In the genomic region with DNA sequence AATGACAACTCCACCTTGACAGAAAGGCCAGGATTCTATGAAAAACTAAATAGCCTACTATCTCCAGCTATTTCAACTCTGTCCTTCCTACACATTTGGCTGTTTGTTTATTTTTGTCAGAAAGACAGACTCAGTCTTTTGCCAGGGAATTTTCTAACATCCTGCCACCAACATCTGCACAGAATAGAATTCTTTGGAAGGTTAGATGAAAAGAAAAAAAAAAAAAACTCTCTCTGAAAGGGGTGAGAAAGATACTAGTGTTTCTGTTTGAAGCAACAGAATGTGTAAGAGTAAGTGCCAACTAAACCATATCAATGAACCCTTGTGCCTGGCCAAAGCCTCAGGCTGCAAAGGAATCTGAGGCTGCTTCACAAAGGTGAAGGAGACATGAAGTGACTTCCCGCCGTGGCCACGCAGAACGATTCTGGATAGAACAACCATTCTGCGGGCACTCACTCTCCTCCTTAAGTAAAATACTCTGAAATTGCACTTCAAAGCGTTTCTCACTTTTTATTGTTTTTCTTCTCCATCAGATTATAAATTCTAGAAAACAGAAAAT, we compare ENCODE assay signal across 20 cellular contexts.
DNase-seq lines count a peak whose midpoint lies in the region; ATAC-seq and TF ChIP-seq lines count a peak whose summit lies in the region.
"Had no signal": no experiment of that assay in that cellular context is flagged by ENCODE, and none has a peak within 500 bp of the region (broad histone marks: within the 10 kb centered on the region; RNA-seq: fewer than 3 reads in every experiment).

No MANE protein-coding gene starts in this region.

- H3K4me3 Mint-ChIP-seq in activated CD4-positive, alpha-beta memory T cell treated with anti-CD3 and anti-CD28 coated beads, Interleukin-2, amount 10 ng/mL, durations not matched to agents 7 days and 5 days: no peak overlapping the region
- H3K4me3 Mint-ChIP-seq: HFFc6 had no signal

- H3K27ac ChIP-seq in GM23248 (no peak overlapping the region), hepatocyte (no peak overlapping the region), vagina (no peak overlapping the region)
- H3K27ac ChIP-seq: RWPE1, SJCRH30 had no signal

- H3K36me3 Mint-ChIP-seq in activated CD4-positive, alpha-beta memory T cell treated with anti-CD3 and anti-CD28 coated beads, Interleukin-2, amount 10 ng/mL, durations not matched to agents 7 days and 5 days (ENCODE audit: low read depth): no peaks in the 10 kb centered on the region

- in situ Hi-C loops in GM23248 (cut with MboI): loop anchor here (25.0 kb wide), 1 partner anchor 824 kb away; no protein-coding TSS in a partner anchor

- no peak for TF ChIP-seq CTCF in AG10803 (conservative IDR thresholded peaks at IDR 0.05; ENCODE audit: low read length)
- no peak for TF ChIP-seq CTCF in hepatocyte (IDR thresholded peaks at IDR 0.05; ENCODE audit: poor library complexity)
- TF ChIP-seq CTCF in vagina (IDR thresholded peaks at IDR 0.05): no peak

- intact Hi-C loops in vagina (cut with DNase I): no loop called here

- no peaks in the 10 kb centered on the region for H4K20me1 ChIP-seq in GM23248 (ENCODE audit: insufficient read depth)
- no peaks in the 10 kb centered on the region for H4K20me1 ChIP-seq in hepatocyte (ENCODE audit: insufficient read depth, poor library complexity, severe bottlenecking)

- H3K36me3 ChIP-seq in GM23248 (ENCODE audit: low read depth) (no peaks in the 10 kb centered on the region), hepatocyte (replicated peaks; ENCODE audit: insufficient read depth, low read depth) (no peaks in the 10 kb centered on the region), vagina (no peaks in the 10 kb centered on the region)
- H3K36me3 ChIP-seq: SJCRH30 had no signal

- H3K79me2 ChIP-seq in GM23248 (ENCODE audit: insufficient read depth) (no peaks in the 10 kb centered on the region), hepatocyte (no peaks in the 10 kb centered on the region)

- 62 to 71% methylated on average over 6 of the region's 6 CpGs for WGBS in GM23248 (ENCODE audit: low coverage in 1 of 2, low lambda C conversion rate in 2 of 2, missing lambda C conversion rate in 2 of 2), 2 experiments
- WGBS in hepatocyte (ENCODE audit: low lambda C conversion rate, missing lambda C conversion rate): 92% methylated on average over 6 of the region's 6 CpGs

- DNase-seq in AG10803 (ENCODE audit: low read depth): peak; percentile 21
- no peak for DNase-seq in GM23248
- peak; percentile 28 for DNase-seq in astrocyte of the hippocampus (ENCODE audit: low read depth, low spot score)
- peak; percentile 24 for DNase-seq in fibroblast of peridontal ligament (ENCODE audit: extremely low read depth)
- DNase-seq in hepatocyte (ENCODE audit: low spot score): no peak
- no peak for DNase-seq in activated CD4-positive, alpha-beta memory T cell treated with anti-CD3 and anti-CD28 coated beads, Interleukin-2, amount 10 ng/mL, durations not matched to agents 7 days and 5 days
- no peak for DNase-seq in vagina (ENCODE audit: extremely low spot score in 2 of 2)
- DNase-seq: AML-193, Calu3, DMS53, HFFc6, MV-4-11, NCI-H1417, NCI-H1930, NCI-H2171 treated with DMSO at 0.1 percent for 48 hours, NCI-H774, SJCRH30 had no signal

- H2AFZ ChIP-seq in GM23248 (0 out of 2 replicates have a peak overlapping the region, but pooled peaks have one; percentile 31), hepatocyte (no peak overlapping the region)

- H3K9me3 ChIP-seq in GM23248 (ENCODE audit: low read depth) (no peaks in the 10 kb centered on the region), hepatocyte (ENCODE audit: low read depth) (no peaks in the 10 kb centered on the region), vagina (no peaks in the 10 kb centered on the region)
- H3K9me3 ChIP-seq: SJCRH30 had no signal

- CTCF ChIA-PET in activated CD4-positive, alpha-beta memory T cell treated with anti-CD3 and anti-CD28 coated beads, Interleukin-2, amount 10 ng/mL, durations not matched to agents 7 days and 5 days (lab: Charles Lee): no interaction called here

- H3K9me2 ChIP-seq in GM23248 (ENCODE audit: insufficient read depth) (no peaks in the 10 kb centered on the region), hepatocyte (replicated peaks; ENCODE audit: insufficient read depth) (no peaks in the 10 kb centered on the region)

- H3K4me1 Mint-ChIP-seq in activated CD4-positive, alpha-beta memory T cell treated with anti-CD3 and anti-CD28 coated beads, Interleukin-2, amount 10 ng/mL, durations not matched to agents 7 days and 5 days: no peaks in the 10 kb centered on the region

- ATAC-seq in HG03520 (IDR thresholded peaks at IDR 0.05; ENCODE audit: unreplicated experiment): no peak
- ATAC-seq: K562 had no signal

- H3K27ac Mint-ChIP-seq in activated CD4-positive, alpha-beta memory T cell treated with anti-CD3 and anti-CD28 coated beads, Interleukin-2, amount 10 ng/mL, durations not matched to agents 7 days and 5 days: no peak overlapping the region
- H3K27ac Mint-ChIP-seq: HFFc6 had no signal

- no peaks in the 10 kb centered on the region for H3K4me1 ChIP-seq in GM23248 (ENCODE audit: insufficient read depth)
- no peaks in the 10 kb centered on the region for H3K4me1 ChIP-seq in hepatocyte (ENCODE audit: insufficient read depth)
- no peaks in the 10 kb centered on the region for H3K4me1 ChIP-seq in vagina
- H3K4me1 ChIP-seq: SJCRH30 had no signal

- no peaks in the 10 kb centered on the region for H3F3A ChIP-seq in GM23248 (ENCODE audit: insufficient read depth)

- no peak overlapping the region for H3K4me2 ChIP-seq in GM23248 (ENCODE audit: unreplicated experiment)
- H3K4me2 ChIP-seq in hepatocyte: no peak overlapping the region

- H3K9me3 Mint-ChIP-seq in activated CD4-positive, alpha-beta memory T cell treated with anti-CD3 and anti-CD28 coated beads, Interleukin-2, amount 10 ng/mL, durations not matched to agents 7 days and 5 days: no peaks in the 10 kb centered on the region
- H3K9me3 Mint-ChIP-seq: HFFc6 had no signal

- TF ChIP-seq POLR2A in vagina (IDR thresholded peaks at IDR 0.05): no peak

- no peak overlapping the region for H3K9ac ChIP-seq in GM23248

- POLR2A ChIA-PET in activated CD4-positive, alpha-beta memory T cell treated with anti-CD3 and anti-CD28 coated beads, Interleukin-2, amount 10 ng/mL, durations not matched to agents 7 days and 5 days (lab: Charles Lee): no interaction called here

- no peaks in the 10 kb centered on the region for H3K27me3 Mint-ChIP-seq in activated CD4-positive, alpha-beta memory T cell treated with anti-CD3 and anti-CD28 coated beads, Interleukin-2, amount 10 ng/mL, durations not matched to agents 7 days and 5 days

- H3K27me3 ChIP-seq in GM23248 (replicated peaks; ENCODE audit: insufficient read depth): no peaks in the 10 kb centered on the region
- no peaks in the 10 kb centered on the region for H3K27me3 ChIP-seq in hepatocyte
- H3K27me3 ChIP-seq in vagina: no peaks in the 10 kb centered on the region
- H3K27me3 ChIP-seq: SJCRH30 had no signal

- H3K4me3 ChIP-seq in AG10803 (ENCODE audit: low read length) (no peak overlapping the region), GM23248 (no peak overlapping the region), hepatocyte (no peak overlapping the region), vagina (no peak overlapping the region)
- H3K4me3 ChIP-seq: K562, SJCRH30 had no signal

Comparison
In these comparisons a context has a peak if more than half of its experiments do, and no peak if none do; other contexts are left out.
1. DNase-seq: peak in AG10803 (single experiment), astrocyte of the hippocampus (single experiment) and fibroblast of peridontal ligament (single experiment); none in GM23248 (single experiment), hepatocyte (single experiment), activated CD4-positive, alpha-beta memory T cell treated with anti-CD3 and anti-CD28 coated beads, Interleukin-2, amount 10 ng/mL, durations not matched to agents 7 days and 5 days (single experiment) and vagina (0 of 2).